Comparison of ENCODE assay signal across 1 cellular context in genomic region chr6:136720045-136720760, GRCh38.
TF ChIP-seq lines count a peak whose summit lies in the region.

No MANE protein-coding gene starts in this region.

TF ChIP-seq in K562, 482 proteins besides CTCF, POLR2A, EP300 and RAD21 (continued from another document):
- TF ChIP-seq PRDM10 (IDR thresholded peaks at IDR 0.05; ENCODE audit: partially characterized antibody) (no peak), ZNF830 (CRISPR knock-in tag; IDR thresholded peaks at IDR 0.05) (no peak), CEBPG (CRISPR knock-in tag; IDR thresholded peaks at IDR 0.05) (no peak), CEBPG (tag; conservative IDR thresholded peaks at IDR 0.05 in 1 of 2, IDR thresholded peaks at IDR 0.05 in 1 of 2) (0 out of 4 replicates have a peak, but pooled peaks of 1 of the 2 experiments have one; percentile 12), NBN (IDR thresholded peaks at IDR 0.05; ENCODE audit: low read depth) (no peak), GABPB1 (CRISPR knock-in tag; IDR thresholded peaks at IDR 0.05) (no peak), MAFK (IDR thresholded peaks at IDR 0.05; ENCODE audit: low read length) (peak; percentile 97), C11orf30 (IDR thresholded peaks at IDR 0.05; ENCODE audit: low read depth) (peak; percentile 94), NR1H2 (CRISPR knock-in tag; IDR thresholded peaks at IDR 0.05) (no peak), SMARCB1 (IDR thresholded peaks at IDR 0.05; ENCODE audit: insufficient read length, low read depth) (no peak), ZNF561 (CRISPR knock-in tag; conservative IDR thresholded peaks at IDR 0.05) (no peak), SMARCC2 (IDR thresholded peaks at IDR 0.05; ENCODE audit: low read depth) (no peak)
